ENCODE assay signal across 8 cellular contexts in the genomic region with DNA sequence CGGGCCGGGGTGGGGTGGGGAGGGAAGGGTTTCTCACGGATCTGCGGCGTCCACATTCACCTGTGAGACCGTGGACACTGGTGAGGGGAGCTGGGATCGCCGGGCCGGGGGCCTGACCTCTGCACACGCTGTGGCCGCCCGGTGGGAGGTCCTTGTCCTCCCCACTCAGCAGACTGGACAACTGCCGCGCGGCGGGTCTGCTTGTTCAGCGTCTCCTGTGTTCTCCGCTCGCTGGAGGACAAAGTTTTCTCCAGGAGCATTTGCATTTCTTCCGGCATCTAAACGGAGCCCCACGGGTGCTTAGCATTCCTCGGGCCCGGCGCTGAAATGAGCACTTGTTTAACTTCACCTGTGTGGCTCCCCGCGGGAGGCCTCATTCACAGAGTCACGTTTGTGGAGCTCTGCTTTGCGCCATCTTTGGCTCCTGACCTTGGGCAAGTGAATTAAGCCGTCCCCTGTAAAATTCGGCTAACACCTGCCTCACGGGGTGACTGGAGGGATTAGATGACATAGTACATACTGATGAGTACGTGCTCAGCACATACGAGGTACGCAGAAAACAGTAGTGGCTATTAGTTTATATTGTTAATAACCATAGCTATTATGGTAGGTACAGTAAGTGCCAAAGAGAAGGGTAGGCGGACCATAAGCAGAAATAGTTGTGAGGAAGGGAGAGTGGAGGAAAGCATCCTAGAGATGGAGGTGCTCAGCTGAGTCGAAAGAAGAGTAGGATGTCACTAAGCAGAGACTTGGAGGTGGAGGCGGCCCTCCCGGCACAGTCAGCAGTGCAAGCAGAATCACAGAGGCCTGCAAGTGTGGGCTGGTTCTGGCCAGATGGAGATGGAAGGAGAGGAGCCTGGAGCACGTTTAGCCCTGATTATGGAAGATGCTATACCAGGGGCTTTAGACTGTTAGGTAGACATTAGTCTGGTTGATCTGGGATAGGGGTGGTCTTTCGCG. TPM values are rescaled to one million over a fixed set of nuclear protein-coding genes. Genes with fewer than 3 reads are reported as not detected.
DNase-seq lines count a peak whose midpoint lies in the region; ATAC-seq and TF ChIP-seq lines count a peak whose summit lies in the region.

No MANE protein-coding gene starts in this region.

- DNase-seq in activated naive CD4-positive, alpha-beta T cell treated with Interleukin-2 at 50 U/mL for 16 hours = peak; percentile 17
- DNase-seq in activated naive CD4-positive, alpha-beta T cell (lab: John Stamatoyannopoulos, UW) = no peak
- DNase-seq in NT2/D1 (ENCODE audit: low read depth, low spot score) (no peak), caudate nucleus (lab: John Stamatoyannopoulos, UW) (peak in 20 of 61 donors; percentile 1 to 68 (median 24)), right lobe of liver (peak in 2 of 3 donors; percentile 50 to 66)
- no peak for DNase-seq in activated effector memory CD4-positive, alpha-beta T cell treated with anti-CD3 and anti-CD28 coated beads, Interleukin-2, amount 50 U/mL, for 16 hours

- TF ChIP-seq CTCF in right lobe of liver (IDR thresholded peaks at IDR 0.05) = no peak

- H3K9me3 ChIP-seq in NT2/D1 (ENCODE audit: insufficient read depth, low read length) (no peaks in the 10 kb centered on the region), right lobe of liver (no peaks in the 10 kb centered on the region), stomach smooth muscle (ENCODE audit: control insufficient read depth in 2 of 2, low read length in 2 of 2) (no peaks in the 10 kb centered on the region)

- H3K4me1 ChIP-seq in NT2/D1 (ENCODE audit: insufficient read depth, insufficient read length) (no peaks in the 10 kb centered on the region), right lobe of liver (peaks cover 0 to 12% (median 2%) of the 10 kb centered on the region in 4 donors), stomach smooth muscle (ENCODE audit: control insufficient read depth, insufficient read depth, low read length) (peaks cover 18% of the 10 kb centered on the region)

- H3K27me3 ChIP-seq in NT2/D1 (ENCODE audit: insufficient read depth, insufficient read length) = no peaks in the 10 kb centered on the region
- H3K27me3 ChIP-seq in right lobe of liver = no peaks in the 10 kb centered on the region
- H3K27me3 ChIP-seq in stomach smooth muscle (ENCODE audit: control insufficient read depth in 1 of 2, insufficient read depth in 2 of 2, low read length in 2 of 2) = no peaks in the 10 kb centered on the region

- peak overlapping the region; percentile 88 for H3K27ac ChIP-seq in caudate nucleus (ENCODE audit: low read depth, low read length)
- H3K27ac ChIP-seq in right lobe of liver = peak overlapping the region in 2 of 3 donors; percentile 77 to 89
- H3K27ac ChIP-seq in stomach smooth muscle (ENCODE audit: low read length) = no peak overlapping the region

- peaks cover 64% of the 10 kb centered on the region for H3K36me3 ChIP-seq in NT2/D1 (ENCODE audit: insufficient read depth, insufficient read length, low read length)
- H3K36me3 ChIP-seq in right lobe of liver = peaks cover 0 to 31% (median 14%) of the 10 kb centered on the region in 4 donors
- H3K36me3 ChIP-seq in stomach smooth muscle (ENCODE audit: control insufficient read depth in 2 of 2, insufficient read depth in 2 of 2, low read length in 2 of 2) = peaks cover 14 to 22% of the 10 kb centered on the region in 2 donors

- H3K4me3 ChIP-seq in NT2/D1 (ENCODE audit: insufficient read length, low read depth) (peak overlapping the region; percentile 93), right lobe of liver (peak overlapping the region; percentile 88 to 99 (median 97)), stomach smooth muscle (ENCODE audit: low read length in 2 of 2) (peak overlapping the region; percentile 59 to 89)

- WGBS in right lobe of liver (ENCODE audit: insufficient coverage, low coverage, low lambda C conversion rate, missing lambda C conversion rate) = 10% methylated on average over 28 of the region's 42 CpGs

- no peak for TF ChIP-seq POLR2A in right lobe of liver (IDR thresholded peaks at IDR 0.05)

- ATAC-seq in right lobe of liver (peak; percentile 52 to 71 (median 58)), GM21825 (IDR thresholded peaks at IDR 0.05; ENCODE audit: unreplicated experiment) (no peak)

- intact Hi-C loops in right lobe of liver (cut with DNase I) = no loop called here

- peak overlapping the region; percentile 96 for H3K9ac ChIP-seq in NT2/D1 (ENCODE audit: insufficient read length, low read depth)
- H3K9ac ChIP-seq in stomach smooth muscle (ENCODE audit: low read length in 2 of 2) = peak overlapping the region; percentile 56 to 92

RNA-seq across cellular contexts. Expression of gene TRMU, which starts 0.9 kb away (rescaled TPM):
- total RNA-seq in right lobe of liver = 10 to 100 TPM; 17.2 to 24.2 (median 19.9) TPM

RNA-seq across cellular contexts. Expression of gene GTSE1, which starts 39.7 kb away (rescaled TPM):
- under 1 TPM; 0.15 to 0.84 (median 0.52) TPM for total RNA-seq in right lobe of liver

Comparison
In these comparisons a context has a peak if more than half of its experiments do, and no peak if none do; other contexts are left out.
1. DNase-seq: peak in activated naive CD4-positive, alpha-beta T cell treated with Interleukin-2 at 50 U/mL for 16 hours (single experiment) and right lobe of liver (2 of 3); none in activated naive CD4-positive, alpha-beta T cell (0 of 4), NT2/D1 (single experiment) and activated effector memory CD4-positive, alpha-beta T cell treated with anti-CD3 and anti-CD28 coated beads, Interleukin-2, amount 50 U/mL, for 16 hours (single experiment).
2. Peak in every context shown above with its lines, with median percentiles within 50 percentile points of each other: H3K4me3 ChIP-seq.